Comparison of ENCODE assay signal across 8 cellular contexts in the genomic region with DNA sequence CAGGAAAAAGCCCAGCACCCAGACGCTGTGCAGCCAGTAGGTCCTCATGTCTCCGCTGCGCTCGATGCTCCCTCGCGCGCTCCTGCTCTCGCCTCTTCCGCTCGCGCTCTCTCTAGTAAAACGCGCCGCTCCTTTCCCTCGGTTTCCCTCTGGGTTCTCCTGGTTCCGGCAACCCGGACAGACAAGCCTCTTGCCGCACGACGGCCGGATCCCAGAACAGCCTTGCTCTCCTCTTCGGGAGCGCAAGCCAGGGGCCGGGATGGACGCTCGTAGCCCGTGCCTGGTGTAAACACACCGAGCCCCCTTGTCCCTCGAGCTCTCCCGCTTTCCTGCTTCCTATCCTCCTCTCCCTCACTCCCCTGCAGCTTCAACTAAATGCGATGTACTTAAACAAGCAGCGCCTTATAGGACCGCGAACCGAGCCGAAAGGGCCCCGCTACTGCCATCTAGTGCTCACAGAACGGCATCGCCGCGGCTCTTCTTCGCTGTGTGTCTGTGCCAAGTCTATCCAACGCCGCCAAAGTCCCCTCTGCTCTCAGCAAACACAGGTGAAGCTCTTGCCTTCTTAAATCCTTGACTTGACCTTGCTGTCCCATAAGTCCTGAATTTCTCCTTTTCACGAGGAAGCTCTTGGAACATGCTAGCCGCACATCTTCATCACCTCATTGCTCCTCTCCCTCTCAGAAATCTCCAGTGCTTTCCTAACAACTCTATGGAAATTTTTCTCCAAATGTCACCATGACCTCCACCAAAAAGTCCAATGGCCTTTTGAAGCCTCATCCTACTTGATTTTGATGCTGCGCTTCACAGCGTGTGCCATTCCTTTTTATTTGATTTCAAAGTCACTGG.
A peak's percentile ranks its signal among the peaks of the same experiment; 100 is the strongest.
DNase-seq lines count a peak whose midpoint lies in the region; ATAC-seq and TF ChIP-seq lines count a peak whose summit lies in the region.

No MANE protein-coding gene starts in this region.

- H3K36me3 ChIP-seq in ACC112 (ENCODE audit: insufficient read depth, low read length) (no peaks in the 10 kb centered on the region), kidney epithelial cell (ENCODE audit: control insufficient read depth, insufficient read depth, low read length) (no peaks in the 10 kb centered on the region)

- H3K27ac ChIP-seq in ACC112 (ENCODE audit: low read depth, low read length): no peak overlapping the region
- H3K27ac ChIP-seq in cingulate gyrus (ENCODE audit: low read depth, low read length): peak overlapping the region; percentile 75

- H3K4me1 Mint-ChIP-seq in T-helper 2 cell treated with Interferon-gamma antibody and Interleukin-4, amounts not matched to agents 5 μg/mL and 100 μg/mL, for 36 hours (ENCODE audit: low read depth): no peaks in the 10 kb centered on the region

- H3K4me3 Mint-ChIP-seq in T-helper 2 cell treated with Interferon-gamma antibody and Interleukin-4, amounts not matched to agents 5 μg/mL and 100 μg/mL, for 36 hours: no peak overlapping the region

- H3K27me3 ChIP-seq in ACC112 (ENCODE audit: insufficient read depth, low read length) (peaks cover 36% of the 10 kb centered on the region), kidney epithelial cell (ENCODE audit: control insufficient read depth, insufficient read depth, low read length) (peaks cover 10% of the 10 kb centered on the region)

- peak; percentile 94 for TF ChIP-seq CTCF in kidney epithelial cell (IDR thresholded peaks at IDR 0.05; ENCODE audit: insufficient read depth, low read length, poor library complexity, severe bottlenecking)

- peak overlapping the region; percentile 94 for H2AFZ ChIP-seq in ACC112 (ENCODE audit: low read length, unreplicated experiment)

- ATAC-seq in GM18519 (IDR thresholded peaks at IDR 0.05; ENCODE audit: low FRiP score, unreplicated experiment): peak; percentile 96
- peak; percentile 97 for ATAC-seq in HG02973 (IDR thresholded peaks at IDR 0.05; ENCODE audit: unreplicated experiment)

- H3K9me3 Mint-ChIP-seq in T-helper 2 cell treated with Interferon-gamma antibody and Interleukin-4, amounts not matched to agents 5 μg/mL and 100 μg/mL, for 36 hours: no peaks in the 10 kb centered on the region

- H3K4me3 ChIP-seq in ACC112 (ENCODE audit: low read depth, low read length) (peak overlapping the region; percentile 84), kidney epithelial cell (ENCODE audit: low read depth, low read length) (peak overlapping the region; percentile 51)

- H3K27ac Mint-ChIP-seq in T-helper 2 cell treated with Interferon-gamma antibody and Interleukin-4, amounts not matched to agents 5 μg/mL and 100 μg/mL, for 36 hours: no peak overlapping the region

- no peaks in the 10 kb centered on the region for H3K36me3 Mint-ChIP-seq in T-helper 2 cell treated with Interferon-gamma antibody and Interleukin-4, amounts not matched to agents 5 μg/mL and 100 μg/mL, for 36 hours (ENCODE audit: low read depth)

- no peaks in the 10 kb centered on the region for H3K4me1 ChIP-seq in ACC112 (ENCODE audit: control insufficient read depth, insufficient read depth, low read length, unreplicated experiment)

- peaks cover 6% of the 10 kb centered on the region for H3K27me3 Mint-ChIP-seq in T-helper 2 cell treated with Interferon-gamma antibody and Interleukin-4, amounts not matched to agents 5 μg/mL and 100 μg/mL, for 36 hours (ENCODE audit: low read depth)

- no peaks in the 10 kb centered on the region for H3K79me2 ChIP-seq in ACC112 (ENCODE audit: control insufficient read depth, insufficient read depth, low read length, unreplicated experiment)

- DNase-seq in NCI-H1436 treated with DMSO at 0.1 percent for 48 hours (lab: John Stamatoyannopoulos, UW) (peak; percentile 68), kidney epithelial cell (ENCODE audit: low read depth) (peak; percentile 29)
- DNase-seq in T-helper 2 cell treated with Interferon-gamma antibody and Interleukin-4, amounts not matched to agents 5 μg/mL and 100 μg/mL, for 36 hours (ENCODE audit: low spot score): peak; percentile 38
- peak; percentile 6 to 29 for DNase-seq in stimulated activated CD4-positive, alpha-beta T cell treated with anti-CD3 and anti-CD28 coated beads, Interleukin-12 subunit alpha, Interleukin-12 subunit beta, amount 100 ng/mL, for 24 hours (ENCODE audit: low read depth in 2 of 2)

Comparison
In these comparisons a context has a peak if more than half of its experiments do, and no peak if none do; other contexts are left out.
1. DNase-seq: peak in every context shown above with its lines; median percentile 68 in NCI-H1436 treated with DMSO at 0.1 percent for 48 hours; 38 in T-helper 2 cell treated with Interferon-gamma antibody and Interleukin-4, amounts not matched to agents 5 μg/mL and 100 μg/mL, for 36 hours; 29 in kidney epithelial cell; 18 in stimulated activated CD4-positive, alpha-beta T cell treated with anti-CD3 and anti-CD28 coated beads, Interleukin-12 subunit alpha, Interleukin-12 subunit beta, amount 100 ng/mL, for 24 hours.